26 cellular contexts compared by ENCODE assay signal in genomic region chr9:101635473-101635872, GRCh38. TPM values are rescaled to one million over a fixed set of nuclear protein-coding genes. Genes with fewer than 3 reads are reported as not detected.
"Had no signal": no experiment of that assay in that cellular context is flagged by ENCODE, and none has a peak within 500 bp of the region (broad histone marks: within the 10 kb centered on the region; RNA-seq: fewer than 3 reads in every experiment).

No MANE protein-coding gene starts in this region.

- H3K27ac Mint-ChIP-seq: activated CD4-positive, alpha-beta T cell treated with anti-CD3 and anti-CD28 coated beads, Interleukin-2, amount 10 ng/mL, durations not matched to agents 24 days and 14 days; activated CD8-positive, alpha-beta T cell treated with anti-CD3 and anti-CD28 coated beads for 36 hours; activated naive CD8-positive, alpha-beta T cell treated with anti-CD3 and anti-CD28 coated beads, Interleukin-2, amount 10 ng/mL, durations not matched to agents 7 days and 5 days; activated T-helper 2 cell treated with anti-CD3 and anti-CD28 coated beads, Interferon-gamma antibody, Interleukin-2, Interleukin-4, amounts not matched to agents 10 μg/mL and 5 μg/mL and 100 μg/mL, durations not matched to agents 14 hours and 24 hours and 36 hours; brain; effector memory CD8-positive, alpha-beta T cell; mesothelial cell of epicardium; nephron; stimulated activated naive B cell treated with anti-CD40 and anti-IgM and Interleukin-4, amounts not matched to agents 10 μg/mL and 1 μg/mL and 100 μg/mL, for 72 hours had no signal

- H3K27me3 Mint-ChIP-seq: activated CD8-positive, alpha-beta T cell treated with anti-CD3 and anti-CD28 coated beads for 36 hours; activated naive CD8-positive, alpha-beta T cell treated with anti-CD3 and anti-CD28 coated beads, Interleukin-2, amount 10 ng/mL, durations not matched to agents 7 days and 5 days; stimulated activated naive B cell treated with anti-CD40 and anti-IgM and Interleukin-4, amounts not matched to agents 10 μg/mL and 1 μg/mL and 100 μg/mL, for 72 hours had no signal

- H3K4me1 ChIP-seq: parathyroid adenoma, upper lobe of left lung had no signal

- H3K36me3 ChIP-seq: thoracic aorta, upper lobe of left lung had no signal

- H3K9me3 ChIP-seq: thoracic aorta, upper lobe of left lung had no signal

- H2AFZ ChIP-seq: parathyroid adenoma had no signal

- H3K9me3 Mint-ChIP-seq: activated CD4-positive, alpha-beta T cell treated with anti-CD3 and anti-CD28 coated beads, Interleukin-2, amount 10 ng/mL, durations not matched to agents 24 days and 14 days; activated CD8-positive, alpha-beta T cell treated with anti-CD3 and anti-CD28 coated beads for 36 hours; activated naive CD8-positive, alpha-beta T cell treated with anti-CD3 and anti-CD28 coated beads, Interleukin-2, amount 10 ng/mL, durations not matched to agents 7 days and 5 days; activated T-helper 2 cell treated with anti-CD3 and anti-CD28 coated beads, Interferon-gamma antibody, Interleukin-2, Interleukin-4, amounts not matched to agents 10 μg/mL and 5 μg/mL and 100 μg/mL, durations not matched to agents 14 hours and 24 hours and 36 hours; brain; effector memory CD8-positive, alpha-beta T cell; mesothelial cell of epicardium; nephron; stimulated activated naive B cell treated with anti-CD40 and anti-IgM and Interleukin-4, amounts not matched to agents 10 μg/mL and 1 μg/mL and 100 μg/mL, for 72 hours had no signal

- H3K27me3 ChIP-seq: upper lobe of left lung had no signal

- ATAC-seq: activated CD8-positive, alpha-beta T cell treated with anti-CD3 and anti-CD28 coated beads for 36 hours; effector memory CD8-positive, alpha-beta T cell; left lobe of liver; stimulated activated naive B cell treated with anti-CD40 and anti-IgM and Interleukin-4, amounts not matched to agents 10 μg/mL and 1 μg/mL and 100 μg/mL, for 72 hours had no signal

- H3K27ac ChIP-seq: epithelial cell of prostate, parathyroid adenoma, thoracic aorta, upper lobe of left lung had no signal

- DNase-seq: activated CD4-positive, alpha-beta T cell treated with anti-CD3 and anti-CD28 coated beads, Interleukin-2, amount 10 ng/mL, durations not matched to agents 24 days and 14 days; activated CD8-positive, alpha-beta T cell treated with anti-CD3 and anti-CD28 coated beads for 36 hours; activated naive CD4-positive, alpha-beta T cell treated with Interleukin-2 at 50 U/mL for 16 hours; activated naive CD8-positive, alpha-beta T cell treated with anti-CD3 and anti-CD28 coated beads, Interleukin-2, amount 10 ng/mL, durations not matched to agents 7 days and 5 days; activated T-cell treated with anti-CD3 and anti-CD28 coated beads, Interleukin-2, amount 50 U/mL, for 1 hour; amygdala; caudate nucleus; effector memory CD8-positive, alpha-beta T cell; foreskin fibroblast; glutamatergic neuron; hippocampal formation; retina; stimulated activated naive B cell treated with anti-CD40 and anti-IgM and Interleukin-4, amounts not matched to agents 10 μg/mL and 1 μg/mL and 100 μg/mL, for 72 hours; T-helper 9 cell; upper lobe of left lung had no signal

- H3K4me3 ChIP-seq: thoracic aorta, upper lobe of left lung had no signal

- H3K79me2 ChIP-seq: parathyroid adenoma had no signal

- H3K36me3 Mint-ChIP-seq: activated naive CD8-positive, alpha-beta T cell treated with anti-CD3 and anti-CD28 coated beads, Interleukin-2, amount 10 ng/mL, durations not matched to agents 7 days and 5 days; brain; mesothelial cell of epicardium; stimulated activated naive B cell treated with anti-CD40 and anti-IgM and Interleukin-4, amounts not matched to agents 10 μg/mL and 1 μg/mL and 100 μg/mL, for 72 hours had no signal

- H3K4me3 Mint-ChIP-seq: activated CD4-positive, alpha-beta T cell treated with anti-CD3 and anti-CD28 coated beads, Interleukin-2, amount 10 ng/mL, durations not matched to agents 24 days and 14 days; activated CD8-positive, alpha-beta T cell treated with anti-CD3 and anti-CD28 coated beads for 36 hours; activated naive CD8-positive, alpha-beta T cell treated with anti-CD3 and anti-CD28 coated beads, Interleukin-2, amount 10 ng/mL, durations not matched to agents 7 days and 5 days; brain; effector memory CD8-positive, alpha-beta T cell; mesothelial cell of epicardium; nephron; stimulated activated naive B cell treated with anti-CD40 and anti-IgM and Interleukin-4, amounts not matched to agents 10 μg/mL and 1 μg/mL and 100 μg/mL, for 72 hours had no signal

- H3K4me1 Mint-ChIP-seq: activated CD4-positive, alpha-beta T cell treated with anti-CD3 and anti-CD28 coated beads, Interleukin-2, amount 10 ng/mL, durations not matched to agents 24 days and 14 days; activated naive CD8-positive, alpha-beta T cell treated with anti-CD3 and anti-CD28 coated beads, Interleukin-2, amount 10 ng/mL, durations not matched to agents 7 days and 5 days; stimulated activated naive B cell treated with anti-CD40 and anti-IgM and Interleukin-4, amounts not matched to agents 10 μg/mL and 1 μg/mL and 100 μg/mL, for 72 hours had no signal

- H3K9ac ChIP-seq: parathyroid adenoma had no signal

- FAIRE-seq: keratinocyte had no signal

RNA-seq across cellular contexts. Expression of gene PPP3R2, which starts 40.7 kb away (rescaled TPM):
- total RNA-seq: activated CD4-positive, alpha-beta T cell treated with anti-CD3 and anti-CD28 coated beads, Interleukin-2, amount 10 ng/mL, durations not matched to agents 24 days and 14 days; activated CD8-positive, alpha-beta T cell treated with anti-CD3 and anti-CD28 coated beads for 36 hours; activated naive CD8-positive, alpha-beta T cell treated with anti-CD3 and anti-CD28 coated beads, Interleukin-2, amount 10 ng/mL, durations not matched to agents 7 days and 5 days; activated T-helper 2 cell treated with anti-CD3 and anti-CD28 coated beads, Interferon-gamma antibody, Interleukin-2, Interleukin-4, amounts not matched to agents 10 μg/mL and 5 μg/mL and 100 μg/mL, durations not matched to agents 14 hours and 24 hours and 36 hours; dermis microvascular lymphatic vessel endothelial cell; left lobe of liver; lung microvascular endothelial cell; thoracic aorta; upper lobe of left lung had no signal
- polyA plus RNA-seq: keratinocyte had no signal
